Comparison of ENCODE assay signal across 8 cellular contexts in the genomic region with DNA sequence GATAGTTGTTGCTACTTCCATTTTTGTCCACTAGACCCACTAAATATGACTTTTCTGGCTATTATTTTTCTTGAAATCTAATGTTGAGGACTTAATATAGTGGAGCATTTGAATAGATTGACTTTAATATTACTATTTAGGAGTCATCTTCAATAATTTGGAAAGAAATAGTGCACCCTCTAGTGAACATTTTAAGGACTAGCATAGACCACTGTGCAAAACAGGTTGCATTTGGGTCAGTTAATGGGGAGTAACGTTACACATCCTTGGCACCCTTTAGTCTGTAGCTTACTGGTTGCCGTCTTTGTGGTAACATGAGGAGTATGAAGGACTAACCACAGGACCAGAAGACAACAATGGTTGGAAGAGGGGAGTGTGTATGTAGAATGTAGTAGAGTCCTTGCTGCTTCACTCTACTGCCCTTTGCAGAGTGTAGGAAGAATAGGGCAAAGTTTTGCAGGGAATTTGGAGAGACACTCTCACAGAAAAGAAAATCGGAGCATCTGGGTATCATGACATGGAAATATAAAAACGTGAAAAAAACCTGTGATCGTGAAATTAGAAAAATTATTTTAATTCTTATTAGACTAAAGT. TPM values are rescaled to one million over a fixed set of nuclear protein-coding genes. Genes with fewer than 3 reads are reported as not detected.
DNase-seq lines count a peak whose midpoint lies in the region; ATAC-seq and TF ChIP-seq lines count a peak whose summit lies in the region.

No MANE protein-coding gene starts in this region.

- H2AFZ ChIP-seq in mammary epithelial cell (ENCODE audit: low read depth, low read length) = no peak overlapping the region

- no peaks in the 10 kb centered on the region for H3K9me3 ChIP-seq in mammary epithelial cell (replicated peaks; ENCODE audit: insufficient read depth, low read length)

- no peak overlapping the region for H3K27ac ChIP-seq in mammary epithelial cell (ENCODE audit: insufficient read depth, low read depth, low read length)

- dilution Hi-C loops in mammary epithelial cell (cut with HindIII; ENCODE audit: low sequenced_read_pairs) = no loop called here

- ATAC-seq in GM19455 (IDR thresholded peaks at IDR 0.05; ENCODE audit: unreplicated experiment) = no peak
- no peak for ATAC-seq in HG02678 (IDR thresholded peaks at IDR 0.05; ENCODE audit: unreplicated experiment)

- H3K79me2 ChIP-seq in mammary epithelial cell (ENCODE audit: insufficient read depth, low read length) = no peaks in the 10 kb centered on the region

- no peaks in the 10 kb centered on the region for H3K4me1 ChIP-seq in mammary epithelial cell (ENCODE audit: insufficient read depth, low read length)

- H4K20me1 ChIP-seq in mammary epithelial cell (ENCODE audit: insufficient read depth, low read length) = no peaks in the 10 kb centered on the region

- no peak overlapping the region for H3K4me2 ChIP-seq in mammary epithelial cell (ENCODE audit: insufficient read depth, low read depth, low read length)

- in situ Hi-C loops in mammary epithelial cell (cut with MboI; ENCODE audit: low sequenced_read_pairs in 2 of 2) = no loop called here

- intact Hi-C loops in mammary epithelial cell (cut with micrococcal nuclease) = loop anchor here (1.0 kb wide), 4 partner anchors 35 to 192 kb away; no protein-coding TSS in a partner anchor

- no TSS peak for BruUV-seq in mammary epithelial cell (replicated peaks; lab: Mats Ljungman, UMichigan)

- H3K36me3 ChIP-seq in mammary epithelial cell (ENCODE audit: insufficient read depth, low read length) = no peaks in the 10 kb centered on the region

- H3K9ac ChIP-seq in mammary epithelial cell (ENCODE audit: insufficient read depth, low read length) = no peak overlapping the region

- CTCF ChIA-PET in mammary epithelial cell (lab: Charles Lee; ENCODE audit: low non-redundant PET) = interaction anchor here (1.0 kb wide), 1 partner anchor 192 kb away, joined by 6 read pairs; no protein-coding TSS in a partner anchor

- TF ChIP-seq CTCF in LNCaP clone FGC (IDR thresholded peaks at IDR 0.05; ENCODE audit: control insufficient read depth, extremely low read depth, insufficient read depth) = peak; percentile 51
- TF ChIP-seq CTCF in mammary epithelial cell (conservative IDR thresholded peaks at IDR 0.05 in 1 of 2, IDR thresholded peaks at IDR 0.05 in 1 of 2; ENCODE audit: extremely low read depth in 1 of 2, insufficient read depth in 1 of 2, low read depth in 1 of 2, low read length in 2 of 2) = peak; percentile 50 to 54

- no peak overlapping the region for H3K4me3 ChIP-seq in LNCaP clone FGC (ENCODE audit: low read depth, low read length)
- H3K4me3 ChIP-seq in mammary epithelial cell (replicated peaks in 1 of 3; ENCODE audit: insufficient read depth in 1 of 3, low read depth in 2 of 3, low read length in 3 of 3) = no peak overlapping the region

- WGBS in mammary epithelial cell (ENCODE audit: low coverage, missing lambda C conversion rate) = 41% methylated on average over 5 of the region's 5 CpGs

- H3K27me3 ChIP-seq in mammary epithelial cell (ENCODE audit: insufficient read depth, low read length) = peaks cover 3% of the 10 kb centered on the region

- peak; percentile 28 for DNase-seq in EL
- no peak for DNase-seq in LNCaP clone FGC (ENCODE audit: low read depth)
- no peak for DNase-seq in mammary epithelial cell
- DNase-seq in medulla oblongata (ENCODE audit: extremely low spot score) = peak; percentile 10
- no peak for DNase-seq in islet precursor cell
- DNase-seq in NCI-H2227 (lab: John Stamatoyannopoulos, UW; ENCODE audit: unreplicated experiment) = no peak

RNA-seq across cellular contexts. Expression of a gene that starts 25.2 kb away (rescaled TPM):
- not detected for total RNA-seq in mammary epithelial cell
- not detected for polyA plus RNA-seq in mammary epithelial cell
- polyA minus RNA-seq in mammary epithelial cell = not detected

Comparison
In these comparisons a context has a peak if more than half of its experiments do, and no peak if none do; other contexts are left out.
1. DNase-seq: peak in EL (single experiment) and medulla oblongata (single experiment); none in LNCaP clone FGC (single experiment), mammary epithelial cell (single experiment), islet precursor cell (single experiment) and NCI-H2227 (single experiment).